ENCODE assay signal across 28 cellular contexts in genomic region chr4:171534391-171534790, GRCh38.
DNase-seq lines count a peak whose midpoint lies in the region; ATAC-seq lines count a peak whose summit lies in the region.
"Had no signal": no experiment of that assay in that cellular context is flagged by ENCODE, and none has a peak within 500 bp of the region (broad histone marks: within the 10 kb centered on the region; RNA-seq: fewer than 3 reads in every experiment).

No MANE protein-coding gene starts in this region.

- H3K4ac ChIP-seq in mesendoderm (ENCODE audit: low read depth, low read length): no peak overlapping the region
- no peak overlapping the region for H3K4ac ChIP-seq in trophoblast cell (ENCODE audit: low read depth, low read length)

- H3K4me3 ChIP-seq in mesendoderm (ENCODE audit: low read length) (no peak overlapping the region), trophoblast cell (ENCODE audit: low read depth, low read length) (no peak overlapping the region)
- H3K4me3 ChIP-seq: A549; BLaER1; BLaER1 treated with 17β-estradiol and CSF1 and Interleukin-3, amounts not matched to agents 10 nM and 100 nM had no signal

- H3K9me3 ChIP-seq in trophoblast cell (ENCODE audit: insufficient read depth, low read depth, low read length): no peaks in the 10 kb centered on the region
- H3K9me3 ChIP-seq: A549; BE2C; BLaER1; BLaER1 treated with 17β-estradiol and CSF1 and Interleukin-3, amounts not matched to agents 10 nM and 100 nM; Caco-2 had no signal

- DNase-seq in mesendoderm (peak; percentile 26), trophoblast cell (peak; percentile 90 to 92), sciatic nerve (ENCODE audit: low spot score) (no peak), NAMALWA (ENCODE audit: low spot score) (no peak)
- DNase-seq: 8988T; ACHN; AML-193; BE2C; C1 segment of cervical spinal cord; Caco-2; Calu3; CD4-positive, alpha-beta memory T cell; CD4-positive, alpha-beta T cell; CD4-positive, CD25-positive, alpha-beta regulatory T cell; CD8-positive, alpha-beta memory T cell; CD8-positive, alpha-beta T cell; COR-L47; DMS 273 treated with DMSO at 0.1 percent for 48 hours; DMS153; DMS53; DMS79; DND-41; EL had no signal

- H2BK12ac ChIP-seq in trophoblast cell (ENCODE audit: low read length): no peak overlapping the region

- H3K79me2 ChIP-seq in mesendoderm (ENCODE audit: control insufficient read depth, insufficient read depth, low read length) (no peaks in the 10 kb centered on the region), trophoblast cell (ENCODE audit: control insufficient read depth, insufficient read depth, low read length, poor library complexity) (no peaks in the 10 kb centered on the region)

- no peak overlapping the region for H4K5ac ChIP-seq in mesendoderm (ENCODE audit: low read length)

- H4K12ac ChIP-seq in trophoblast cell (ENCODE audit: low read depth, low read length): no peak overlapping the region

- no peak overlapping the region for H4K8ac ChIP-seq in mesendoderm (ENCODE audit: low read depth, low read length)
- H4K8ac ChIP-seq in trophoblast cell (ENCODE audit: low read depth, low read length): no peak overlapping the region

- H3K18ac ChIP-seq in mesendoderm (ENCODE audit: low read length): no peak overlapping the region
- H3K18ac ChIP-seq in trophoblast cell (ENCODE audit: low read length): no peak overlapping the region

- H3K4me2 ChIP-seq in mesendoderm (ENCODE audit: low read length) (no peak overlapping the region), trophoblast cell (ENCODE audit: low read length) (no peak overlapping the region)
- H3K4me2 ChIP-seq: A549; BLaER1; BLaER1 treated with 17β-estradiol and CSF1 and Interleukin-3, amounts not matched to agents 10 nM and 100 nM had no signal

- no peak overlapping the region for H3K14ac ChIP-seq in trophoblast cell (ENCODE audit: low read length)

- H2BK120ac ChIP-seq in mesendoderm (ENCODE audit: low read depth, low read length) (no peak overlapping the region), trophoblast cell (ENCODE audit: insufficient read depth, low read length, poor library complexity) (no peak overlapping the region)

- no peak overlapping the region for H2AK5ac ChIP-seq in mesendoderm (ENCODE audit: low read length)
- H2AK5ac ChIP-seq in trophoblast cell (ENCODE audit: low read length): no peak overlapping the region

- no CpG with 5 or more reads among the region's 1 CpG for WGBS in mesendoderm (ENCODE audit: extremely low coverage, insufficient coverage, low lambda C conversion rate)
- no CpG with 5 or more reads among the region's 1 CpG for WGBS in trophoblast cell (ENCODE audit: extremely low coverage, insufficient coverage, insufficient read length)

- intact Hi-C loops in sciatic nerve (cut with DNase I): no loop called here

- H3K4me1 ChIP-seq in mesendoderm (ENCODE audit: control insufficient read depth, low read depth, low read length) (no peaks in the 10 kb centered on the region), trophoblast cell (ENCODE audit: control insufficient read depth in 1 of 2, insufficient read depth in 2 of 2, low read length in 2 of 2) (no peaks in the 10 kb centered on the region)
- H3K4me1 ChIP-seq: A549; BE2C; BLaER1; BLaER1 treated with 17β-estradiol and CSF1 and Interleukin-3, amounts not matched to agents 10 nM and 100 nM; Caco-2 had no signal

- no peak overlapping the region for H2AFZ ChIP-seq in trophoblast cell (ENCODE audit: insufficient read depth, low read length, poor library complexity)

- no peak for ATAC-seq in sciatic nerve
- ATAC-seq: A549; CD8-positive, alpha-beta T cell had no signal

- no peak overlapping the region for H3K23ac ChIP-seq in mesendoderm (ENCODE audit: low read length)
- no peak overlapping the region for H3K23ac ChIP-seq in trophoblast cell (ENCODE audit: low read length)

- H3K36me3 ChIP-seq in mesendoderm (ENCODE audit: control insufficient read depth, insufficient read depth, low read length) (no peaks in the 10 kb centered on the region), trophoblast cell (ENCODE audit: control insufficient read depth in 1 of 2, insufficient read depth in 2 of 2, low read length in 2 of 2) (no peaks in the 10 kb centered on the region)
- H3K36me3 ChIP-seq: BE2C; BLaER1; BLaER1 treated with 17β-estradiol and CSF1 and Interleukin-3, amounts not matched to agents 10 nM and 100 nM had no signal

- no peak overlapping the region for H2BK15ac ChIP-seq in mesendoderm (replicated peaks; ENCODE audit: low read depth)

- H3K56ac ChIP-seq in mesendoderm (ENCODE audit: low read length): no peak overlapping the region

- no peak overlapping the region for H3K9ac ChIP-seq in mesendoderm (ENCODE audit: low read length)
- no peak overlapping the region for H3K9ac ChIP-seq in trophoblast cell (ENCODE audit: low read length)
- H3K9ac ChIP-seq: BLaER1; BLaER1 treated with 17β-estradiol and CSF1 and Interleukin-3, amounts not matched to agents 10 nM and 100 nM had no signal

- H3K27me3 ChIP-seq in mesendoderm (ENCODE audit: insufficient read depth, low read length, poor library complexity) (no peaks in the 10 kb centered on the region), trophoblast cell (ENCODE audit: insufficient read depth, low read length) (no peaks in the 10 kb centered on the region)
- H3K27me3 ChIP-seq: BE2C; BLaER1; BLaER1 treated with 17β-estradiol and CSF1 and Interleukin-3, amounts not matched to agents 10 nM and 100 nM had no signal

- H3K27ac ChIP-seq in mesendoderm (ENCODE audit: low read depth, low read length) (no peak overlapping the region), trophoblast cell (ENCODE audit: low read depth, low read length) (no peak overlapping the region)
- H3K27ac ChIP-seq: 22Rv1; A549; BLaER1; BLaER1 treated with 17β-estradiol and CSF1 and Interleukin-3, amounts not matched to agents 10 nM and 100 nM; C4-2B had no signal

- H2BK5ac ChIP-seq in mesendoderm (ENCODE audit: low read length) (no peak overlapping the region), trophoblast cell (ENCODE audit: low read depth, low read length, poor library complexity) (no peak overlapping the region)

- no peak overlapping the region for H4K91ac ChIP-seq in trophoblast cell (ENCODE audit: low read depth, low read length)

- H3K79me1 ChIP-seq in mesendoderm (ENCODE audit: low read length) (no peaks in the 10 kb centered on the region), trophoblast cell (ENCODE audit: low read length) (no peaks in the 10 kb centered on the region)

Comparison
In these comparisons a context has a peak if more than half of its experiments do, and no peak if none do; other contexts are left out.
1. DNase-seq: peak in mesendoderm (single experiment) and trophoblast cell (2 of 2); none in sciatic nerve (single experiment) and NAMALWA (single experiment).